Comparison of ENCODE assay signal across 13 cellular contexts in the genomic region with DNA sequence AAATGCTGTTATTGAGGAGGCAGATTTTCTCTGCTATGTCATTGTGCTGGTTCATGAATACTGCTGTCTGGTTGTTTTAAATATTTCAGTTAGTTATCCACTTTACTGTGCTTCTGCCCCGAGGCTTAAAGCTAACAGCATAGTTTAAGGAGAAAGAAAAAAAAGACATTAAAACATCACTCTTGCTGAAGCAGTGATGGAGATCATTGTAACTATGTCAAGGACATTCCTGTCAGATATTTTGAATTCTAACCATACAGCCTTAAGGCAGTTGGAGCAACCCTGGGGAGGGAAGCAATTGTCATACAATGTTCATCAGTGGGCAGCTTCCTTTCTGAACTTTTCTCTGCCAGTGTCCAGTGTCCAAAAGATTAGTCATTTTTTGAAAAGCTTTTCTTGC.
DNase-seq lines count a peak whose midpoint lies in the region; ATAC-seq and TF ChIP-seq lines count a peak whose summit lies in the region.
"Had no signal": no experiment of that assay in that cellular context is flagged by ENCODE, and none has a peak within 500 bp of the region (broad histone marks: within the 10 kb centered on the region; RNA-seq: fewer than 3 reads in every experiment).

No MANE protein-coding gene starts in this region.

- H3K36me3 ChIP-seq in skeletal muscle satellite cell (ENCODE audit: insufficient read depth, low read length): no peaks in the 10 kb centered on the region
- H3K36me3 ChIP-seq: upper lobe of right lung had no signal

- no peaks in the 10 kb centered on the region for H3K9me3 ChIP-seq in skeletal muscle satellite cell (replicated peaks; ENCODE audit: low read length)
- H3K9me3 ChIP-seq: upper lobe of right lung had no signal

- H3K4me3 ChIP-seq in skeletal muscle satellite cell (ENCODE audit: low read length) (no peak overlapping the region), coronary artery (no peak overlapping the region)
- H3K4me3 ChIP-seq: upper lobe of right lung had no signal

- H3K27ac ChIP-seq in coronary artery: peak overlapping the region in 1 of 2 donors; percentile 13
- H3K27ac ChIP-seq: upper lobe of right lung had no signal

- ATAC-seq in GM19395 (IDR thresholded peaks at IDR 0.05; ENCODE audit: unreplicated experiment): no peak
- no peak for ATAC-seq in HG03432 (IDR thresholded peaks at IDR 0.05; ENCODE audit: unreplicated experiment)
- ATAC-seq: left colon had no signal

- no peak for TF ChIP-seq CTCF in coronary artery (IDR thresholded peaks at IDR 0.05)

- H3K9ac ChIP-seq in skeletal muscle satellite cell (ENCODE audit: low read depth, low read length): no peak overlapping the region

- H3K4me1 ChIP-seq in skeletal muscle satellite cell (ENCODE audit: control insufficient read depth, insufficient read depth, low read length): peaks cover 13% of the 10 kb centered on the region
- H3K4me1 ChIP-seq: upper lobe of right lung had no signal

- DNase-seq in GM04504 (ENCODE audit: low read depth) (peak; percentile 1), OCI-M1 (lab: John Stamatoyannopoulos, UW) (peak; percentile 38), dermis blood vessel endothelial cell (peak; percentile 1), coronary artery (ENCODE audit: low spot score) (no peak)
- DNase-seq: activated gamma-delta T cell; NCI-H2029; stimulated activated CD4-positive, alpha-beta T cell treated with anti-CD3 and anti-CD28 coated beads, Interleukin-1b, Interleukin-23, amount 100 ng/mL, for 48 hours; stimulated activated CD8-positive, alpha-beta memory T cell treated with anti-CD3 and anti-CD28 coated beads, Interleukin-4, amount 100 ng/mL, for 48 hours; upper lobe of right lung had no signal

- no peaks in the 10 kb centered on the region for H3K27me3 ChIP-seq in skeletal muscle satellite cell (ENCODE audit: control insufficient read depth, insufficient read depth, low read length)
- H3K27me3 ChIP-seq: upper lobe of right lung had no signal

- H3K4me2 ChIP-seq in skeletal muscle satellite cell (ENCODE audit: low read length): peak overlapping the region; percentile 54
